11 cellular contexts compared by ENCODE assay signal in genomic region chr3:10816019-10816862, GRCh38. TPM values are rescaled to one million over a fixed set of nuclear protein-coding genes. Genes with fewer than 3 reads are reported as not detected.
A peak's percentile ranks its signal among the peaks of the same experiment; 100 is the strongest.
DNase-seq lines count a peak whose midpoint lies in the region; ATAC-seq and TF ChIP-seq lines count a peak whose summit lies in the region.
"Had no signal": no experiment of that assay in that cellular context is flagged by ENCODE, and none has a peak within 500 bp of the region (broad histone marks: within the 10 kb centered on the region; RNA-seq: fewer than 3 reads in every experiment).

Gene SLC6A11, plus strand, starts transcription at chr3:10816228. Its CDS starts 38 bp downstream, at chr3:10816266.

- no peak for TF ChIP-seq RAD21 in IMR-90 (IDR thresholded peaks at IDR 0.05; ENCODE audit: low read length)

- H3K9me3 ChIP-seq in IMR-90 (ENCODE audit: control insufficient read depth, insufficient read depth, low read length) = no peaks in the 10 kb centered on the region
- H3K9me3 ChIP-seq in suprapubic skin = no peaks in the 10 kb centered on the region

- no peak within 1 kb of the TSS for H3K18ac ChIP-seq in IMR-90 (ENCODE audit: low read depth, low read length)

- no peak within 1 kb of the TSS for H2BK20ac ChIP-seq in IMR-90 (ENCODE audit: low read depth, low read length)

- no peaks in the 10 kb centered on the region for H3K9me3 Mint-ChIP-seq in activated CD8-positive, alpha-beta T cell treated with anti-CD3 and anti-CD28 coated beads for 36 hours
- H3K9me3 Mint-ChIP-seq: effector memory CD8-positive, alpha-beta T cell had no signal

- H3K4me1 Mint-ChIP-seq in activated CD8-positive, alpha-beta T cell treated with anti-CD3 and anti-CD28 coated beads for 36 hours (ENCODE audit: low read depth) = peaks cover 3% of the 10 kb centered on the region

- no peak within 1 kb of the TSS for H2BK15ac ChIP-seq in IMR-90 (ENCODE audit: low read depth, low read length)

- no peak within 1 kb of the TSS for H2AK9ac ChIP-seq in IMR-90 (replicated peaks; ENCODE audit: low read depth, low read length, poor library complexity)

- peak within 1 kb of the TSS; percentile 5 for H2AFZ ChIP-seq in IMR-90 (replicated peaks; ENCODE audit: low read length, poor library complexity)

- 5% methylated on average over 23 of the region's 96 CpGs; no CpG with 5 or more reads in 1 of the 2 experiments for WGBS in IMR-90 (ENCODE audit: extremely low coverage in 2 of 2, insufficient read length in 1 of 2), 2 experiments
- 8% methylated on average over 45 of the region's 96 CpGs for WGBS in suprapubic skin

- CTCF ChIA-PET in IMR-90 (lab: Yijun Ruan, JAX) = no interaction called here
- CTCF ChIA-PET in activated CD8-positive, alpha-beta T cell treated with anti-CD3 and anti-CD28 coated beads for 36 hours (lab: Charles Lee) = no interaction called here

- H3K27ac ChIP-seq in IMR-90 (ENCODE audit: insufficient read depth, low read length) = no peak within 1 kb of the TSS
- no peak within 1 kb of the TSS for H3K27ac ChIP-seq in coronary artery
- no peak within 1 kb of the TSS for H3K27ac ChIP-seq in suprapubic skin

- H3K4ac ChIP-seq in IMR-90 (ENCODE audit: low read depth, low read length) = no peak within 1 kb of the TSS

- no peak for DNase-seq in IMR-90
- DNase-seq in coronary artery (ENCODE audit: low spot score) = no peak
- DNase-seq in left kidney (ENCODE audit: low read depth, low spot score) = peak; percentile 65
- no peak for DNase-seq in suprapubic skin (ENCODE audit: low spot score in 2 of 2)
- no peak for DNase-seq in NCI-H146 treated with DMSO at 0.1 percent for 48 hours (lab: John Stamatoyannopoulos, UW; ENCODE audit: unreplicated experiment)
- no peak for DNase-seq in activated CD8-positive, alpha-beta T cell treated with anti-CD3 and anti-CD28 coated beads for 36 hours
- DNase-seq: effector memory CD8-positive, alpha-beta T cell; NCI-H146; stimulated activated CD4-positive, alpha-beta T cell treated with anti-CD3 and anti-CD28 coated beads, Interleukin-4, amount 100 ng/mL, for 1 hour had no signal

- in situ Hi-C loops in IMR-90 (cut with MboI; ENCODE audit: low sequenced_read_pairs) = no loop called here

- BruUV-seq in IMR-90 (replicated peaks; lab: Mats Ljungman, UMichigan) = no TSS peak

- no peak within 1 kb of the TSS for H3K27ac Mint-ChIP-seq in activated CD8-positive, alpha-beta T cell treated with anti-CD3 and anti-CD28 coated beads for 36 hours
- H3K27ac Mint-ChIP-seq: effector memory CD8-positive, alpha-beta T cell had no signal

- no peak within 1 kb of the TSS for H3K4me2 ChIP-seq in IMR-90 (ENCODE audit: low read depth, low read length)

- no peak for TF ChIP-seq EP300 in suprapubic skin (IDR thresholded peaks at IDR 0.05)

- no peak within 1 kb of the TSS for H3K4me3 Mint-ChIP-seq in activated CD8-positive, alpha-beta T cell treated with anti-CD3 and anti-CD28 coated beads for 36 hours
- H3K4me3 Mint-ChIP-seq: effector memory CD8-positive, alpha-beta T cell had no signal

- no peaks in the 10 kb centered on the region for H3K79me1 ChIP-seq in IMR-90 (ENCODE audit: low read depth in 1 of 2, low read length in 2 of 2)

- H3K4me3 ChIP-seq in IMR-90 (ENCODE audit: insufficient read depth, low read depth, low read length) (no peak within 1 kb of the TSS), coronary artery (peak within 1 kb of the TSS; percentile 62), suprapubic skin (peak within 1 kb of the TSS; percentile 53)

- intact Hi-C loops in IMR-90 (cut with micrococcal nuclease) = no loop called here
- intact Hi-C loops in activated CD8-positive, alpha-beta T cell treated with anti-CD3 and anti-CD28 coated beads for 36 hours (cut with micrococcal nuclease) = no loop called here

- no peaks in the 10 kb centered on the region for H4K20me1 ChIP-seq in IMR-90 (ENCODE audit: insufficient read depth, low read length)

- H2BK120ac ChIP-seq in IMR-90 (ENCODE audit: low read depth, low read length) = no peak within 1 kb of the TSS

- H3K36me3 Mint-ChIP-seq in activated CD8-positive, alpha-beta T cell treated with anti-CD3 and anti-CD28 coated beads for 36 hours (ENCODE audit: low read depth) = no peaks in the 10 kb centered on the region

- H3K36me3 ChIP-seq in IMR-90 (ENCODE audit: control insufficient read depth, insufficient read depth, low read length) (no peaks in the 10 kb centered on the region), suprapubic skin (no peaks in the 10 kb centered on the region)

- no peak within 1 kb of the TSS for H3K23ac ChIP-seq in IMR-90 (ENCODE audit: low read depth, low read length)

- TF ChIP-seq CTCF in IMR-90 (conservative IDR thresholded peaks at IDR 0.05; ENCODE audit: low read depth, low read length) (no peak), coronary artery (IDR thresholded peaks at IDR 0.05) (no peak), suprapubic skin (IDR thresholded peaks at IDR 0.05) (no peak)
- no peak for TF ChIP-seq CTCF in activated CD8-positive, alpha-beta T cell treated with anti-CD3 and anti-CD28 coated beads for 36 hours (IDR thresholded peaks at IDR 0.05)

- no peak within 1 kb of the TSS for H2AK5ac ChIP-seq in IMR-90 (ENCODE audit: low read depth, low read length)

- no peaks in the 10 kb centered on the region for H3K4me1 ChIP-seq in IMR-90 (ENCODE audit: control insufficient read depth, insufficient read depth, low read length)
- H3K4me1 ChIP-seq in suprapubic skin = peaks cover 11% of the 10 kb centered on the region

- dilution Hi-C loops in IMR-90 (cut with HindIII; ENCODE audit: low sequenced_read_pairs, unreplicated experiment) = no loop called here

- H3K14ac ChIP-seq in IMR-90 (replicated peaks; ENCODE audit: low read depth, low read length) = no peak within 1 kb of the TSS

- TF ChIP-seq POLR2A in IMR-90 (IDR thresholded peaks at IDR 0.05; ENCODE audit: low read depth, low read length) = no peak
- no peak for TF ChIP-seq POLR2A in suprapubic skin (IDR thresholded peaks at IDR 0.05)

- H2BK5ac ChIP-seq in IMR-90 (ENCODE audit: low read depth, low read length, poor library complexity, severe bottlenecking) = no peak within 1 kb of the TSS

- no peak within 1 kb of the TSS for H4K8ac ChIP-seq in IMR-90 (ENCODE audit: low read depth in 2 of 2, low read length in 2 of 2)

- no peak within 1 kb of the TSS for H4K91ac ChIP-seq in IMR-90 (ENCODE audit: insufficient read depth, low read depth, low read length)

- peaks cover 11% of the 10 kb centered on the region for H3K27me3 ChIP-seq in IMR-90 (ENCODE audit: control insufficient read depth, insufficient read depth, low read length)
- peaks cover 34% of the 10 kb centered on the region for H3K27me3 ChIP-seq in suprapubic skin

- H3K56ac ChIP-seq in IMR-90 (ENCODE audit: extremely low read depth, insufficient read depth, low read length) = no peak within 1 kb of the TSS

- POLR2A ChIA-PET in IMR-90 (lab: Charles Lee; ENCODE audit: unreplicated experiment) = no interaction called here
- POLR2A ChIA-PET in activated CD8-positive, alpha-beta T cell treated with anti-CD3 and anti-CD28 coated beads for 36 hours (lab: Charles Lee) = no interaction called here

- peaks cover 23% of the 10 kb centered on the region for H3K27me3 Mint-ChIP-seq in activated CD8-positive, alpha-beta T cell treated with anti-CD3 and anti-CD28 coated beads for 36 hours

- H3K9me1 ChIP-seq in IMR-90 (ENCODE audit: insufficient read depth, low read length) = no peaks in the 10 kb centered on the region

- H3K9ac ChIP-seq in IMR-90 (ENCODE audit: low read depth, low read length) = no peak within 1 kb of the TSS

- ATAC-seq in IMR-90 (ENCODE audit: low read depth) (no peak), GM18868 (IDR thresholded peaks at IDR 0.05; ENCODE audit: unreplicated experiment) (no peak)
- ATAC-seq in activated CD8-positive, alpha-beta T cell treated with anti-CD3 and anti-CD28 coated beads for 36 hours = no peak
- ATAC-seq: effector memory CD8-positive, alpha-beta T cell had no signal

- no peak within 1 kb of the TSS for H4K5ac ChIP-seq in IMR-90 (ENCODE audit: low read depth, low read length)

TF ChIP-seq in IMR-90, 13 proteins besides CTCF, POLR2A, EP300 and RAD21:
- no peak for TF ChIP-seq MAZ (IDR thresholded peaks at IDR 0.05; ENCODE audit: borderline replicate concordance, low read depth, low read length)
- no peak for TF ChIP-seq CHD1 (IDR thresholded peaks at IDR 0.05; ENCODE audit: low read depth, low read length)
- no peak for TF ChIP-seq RFX5 (IDR thresholded peaks at IDR 0.05; ENCODE audit: low read depth, low read length)

RNA-seq across cellular contexts. Expression of gene SLC6A11, which starts in this region (rescaled TPM):
- total RNA-seq in IMR-90 (2012; rRNA removed) (not detected in 2 replicates), suprapubic skin (1 to 10 TPM; 4.3 to 7.9 (median 6.2) TPM)
- not detected in 2 replicates for polyA plus RNA-seq in IMR-90 (2012; rRNA removed)
- not detected in 2 replicates for polyA plus RNA-seq in IMR-90 (2012; cell fraction: cytosol; rRNA removed)
- not detected in 2 replicates for polyA plus RNA-seq in IMR-90 (2012; cell fraction: nucleus; rRNA removed; ENCODE audit: low replicate concordance)
- total RNA-seq in activated CD8-positive, alpha-beta T cell treated with anti-CD3 and anti-CD28 coated beads for 36 hours = not detected
- total RNA-seq: lung microvascular endothelial cell had no signal
